18 cellular contexts compared by ENCODE assay signal in genomic region chr16:57969451-57970123, GRCh38. TPM values are rescaled to one million over a fixed set of nuclear protein-coding genes. Genes with fewer than 3 reads are reported as not detected.
DNase-seq lines count a peak whose midpoint lies in the region; ATAC-seq, FAIRE-seq and TF ChIP-seq lines count a peak whose summit lies in the region.
"Had no signal": no experiment of that assay in that cellular context is flagged by ENCODE, and none has a peak within 500 bp of the region (broad histone marks: within the 10 kb centered on the region; RNA-seq: fewer than 3 reads in every experiment).

No MANE protein-coding gene starts in this region.

- H3K36me3 ChIP-seq in kidney (ENCODE audit: control insufficient read depth in 1 of 2, insufficient read depth in 2 of 2, low read length in 2 of 2) (no peaks in the 10 kb centered on the region), neuronal stem cell (replicated peaks in 1 of 2; ENCODE audit: control insufficient read depth in 2 of 2, insufficient read depth in 2 of 2, low read length in 2 of 2) (no peaks in the 10 kb centered on the region)
- H3K36me3 ChIP-seq: BLaER1 had no signal

- no peak overlapping the region for H3K4me3 ChIP-seq in right cardiac atrium (ENCODE audit: low read length)
- H3K4me3 ChIP-seq in kidney (ENCODE audit: low read length in 2 of 2), result no peak overlapping the region
- no peak overlapping the region for H3K4me3 ChIP-seq in neuronal stem cell (ENCODE audit: low read length in 2 of 2)
- H3K4me3 ChIP-seq: BLaER1 had no signal

- H3K4me2 ChIP-seq in neuronal stem cell (ENCODE audit: insufficient read depth, low read length, poor library complexity, severe bottlenecking), result no peak overlapping the region
- H3K4me2 ChIP-seq: BLaER1 had no signal

- H3K79me1 ChIP-seq in neuronal stem cell (ENCODE audit: low read depth, low read length), result no peaks in the 10 kb centered on the region

- H3K9ac ChIP-seq in kidney (ENCODE audit: low read length in 2 of 2), result no peak overlapping the region
- no peak overlapping the region for H3K9ac ChIP-seq in neuronal stem cell (ENCODE audit: low read depth, low read length, poor library complexity)
- H3K9ac ChIP-seq: BLaER1 had no signal

- peak overlapping the region; percentile 96 for H4K91ac ChIP-seq in neuronal stem cell (ENCODE audit: low read depth, low read length, poor library complexity)

- H3K18ac ChIP-seq in neuronal stem cell (ENCODE audit: low read length), result peak overlapping the region; percentile 87

- intact Hi-C loops in Right ventricle myocardium inferior (cut with DNase I) (no loop called here), right cardiac atrium (cut with DNase I) (no loop called here), kidney (cut with DNase I) (no loop called here)

- H2BK12ac ChIP-seq in neuronal stem cell (ENCODE audit: low read length), result no peak overlapping the region

- H4K8ac ChIP-seq in neuronal stem cell (ENCODE audit: low read depth, low read length), result no peak overlapping the region

- no peak overlapping the region for H3K23ac ChIP-seq in neuronal stem cell (ENCODE audit: low read depth, low read length, poor library complexity)

- TF ChIP-seq CTCF in kidney (IDR thresholded peaks at IDR 0.05; ENCODE audit: borderline replicate concordance, extremely low read depth, insufficient read depth), result no peak

- H3K27me3 ChIP-seq in right cardiac atrium (ENCODE audit: control insufficient read depth, insufficient read depth), result no peaks in the 10 kb centered on the region
- peaks cover 0 to 20% (median 0%) of the 10 kb centered on the region in 3 experiments for H3K27me3 ChIP-seq in neuronal stem cell (ENCODE audit: control insufficient read depth in 3 of 3, insufficient read depth in 3 of 3, low read depth in 1 of 3, low read length in 3 of 3)
- H3K27me3 ChIP-seq: BLaER1 had no signal

- H3K9me3 ChIP-seq in right cardiac atrium (ENCODE audit: control insufficient read depth, low read length) (no peaks in the 10 kb centered on the region), kidney (ENCODE audit: control insufficient read depth in 1 of 2, low read length in 2 of 2) (no peaks in the 10 kb centered on the region), neuronal stem cell (replicated peaks in 1 of 2; ENCODE audit: control insufficient read depth in 2 of 2, insufficient read depth in 1 of 2, low read depth in 1 of 2, low read length in 2 of 2) (no peaks in the 10 kb centered on the region)
- H3K9me3 ChIP-seq: BLaER1 had no signal

- no peak for FAIRE-seq in kidney (lab: Jason Lieb, UNC)
- FAIRE-seq: H1 had no signal

- H2AFZ ChIP-seq in neuronal stem cell (ENCODE audit: low read length), result no peak overlapping the region

- no peak overlapping the region for H2BK5ac ChIP-seq in neuronal stem cell (ENCODE audit: low read length)

- no peak overlapping the region for H3K14ac ChIP-seq in neuronal stem cell (ENCODE audit: low read length)

- ATAC-seq in Right ventricle myocardium inferior, result no peak
- no peak for ATAC-seq in right cardiac atrium
- ATAC-seq in HG02763 (IDR thresholded peaks at IDR 0.05; ENCODE audit: unreplicated experiment), result no peak
- ATAC-seq in HG02588 (IDR thresholded peaks at IDR 0.05; ENCODE audit: unreplicated experiment), result no peak

- DNase-seq in Right ventricle myocardium inferior (ENCODE audit: missing footprints) (peak; percentile 42), right cardiac atrium (no peak), kidney (peak; percentile 38), neuronal stem cell (ENCODE audit: low spot score) (no peak), amniotic stem cell (lab: John Stamatoyannopoulos, UW) (no peak)
- DNase-seq: CD4-positive, alpha-beta memory T cell; DMS153; DMS79; GF-D8; H9 had no signal

- H3K4ac ChIP-seq in neuronal stem cell (ENCODE audit: low read length), result no peak overlapping the region

- H2AK5ac ChIP-seq in neuronal stem cell (ENCODE audit: low read depth, low read length), result peak overlapping the region; percentile 41

- whole genome bisulfite sequencing in right cardiac atrium, result 76% methylated on average over 10 of the region's 10 CpGs
- WGBS in neuronal stem cell (ENCODE audit: extremely low coverage in 2 of 2, insufficient read length in 2 of 2, insufficient replicate concordance in 1 of 2), 2 donors, result no CpG with 5 or more reads among the region's 10 CpGs

- peak overlapping the region; percentile 14 for H2BK15ac ChIP-seq in neuronal stem cell (ENCODE audit: low read length)

- no peaks in the 10 kb centered on the region for H3K4me1 ChIP-seq in right cardiac atrium (ENCODE audit: control insufficient read depth, insufficient read depth, low read length)
- H3K4me1 ChIP-seq in kidney (ENCODE audit: control insufficient read depth in 1 of 2, insufficient read depth in 1 of 2, low read depth in 1 of 2, low read length in 2 of 2), result no peaks in the 10 kb centered on the region
- H3K4me1 ChIP-seq in neuronal stem cell (ENCODE audit: control insufficient read depth in 2 of 2, insufficient read depth in 1 of 2, low read depth in 1 of 2, low read length in 2 of 2), result peaks cover 0 to 10% of the 10 kb centered on the region in 2 donors

- no peak overlapping the region for H3K27ac ChIP-seq in right cardiac atrium (ENCODE audit: low read length)
- no peak overlapping the region for H3K27ac ChIP-seq in kidney (ENCODE audit: low read depth in 2 of 2, low read length in 2 of 2)
- H3K27ac ChIP-seq in neuronal stem cell (replicated peaks; ENCODE audit: low read length), result no peak overlapping the region
- H3K27ac ChIP-seq: 22Rv1, BLaER1 had no signal

- no peak overlapping the region for H2BK120ac ChIP-seq in neuronal stem cell (ENCODE audit: low read depth, low read length)

RNA-seq across cellular contexts. Expression of gene CNGB1, which starts 1.3 kb away (rescaled TPM):
- total RNA-seq in Right ventricle myocardium inferior (not detected), right cardiac atrium (not detected), kidney (not detected)
- polyA plus RNA-seq in right cardiac atrium (not detected), kidney (ENCODE audit: insufficient read depth, low read depth, low replicate concordance) (not detected)
- 0.14 TPM for polyA plus RNA-seq in neuronal stem cell (2013, experiment 1 of 2)
- polyA plus RNA-seq in neuronal stem cell (2013, experiment 2 of 2), result 0.14 TPM
- total RNA-seq: A673; CD4-positive, alpha-beta memory T cell; H1; H9 had no signal
- polyA plus RNA-seq: AG04450; CD14-positive monocyte; CD4-positive, alpha-beta memory T cell; H1 had no signal

RNA-seq across cellular contexts. Expression of gene ZNF319, which starts 30.9 kb away (rescaled TPM):
- 7.0 TPM for total RNA-seq in Right ventricle myocardium inferior
- total RNA-seq in right cardiac atrium, result 1 to 10 TPM; 5.5 to 9.2 (median 7.9) TPM
- polyA plus RNA-seq in right cardiac atrium, result 6.3 TPM
- 10.9 TPM for total RNA-seq in kidney
- 2.9 TPM for polyA plus RNA-seq in kidney (ENCODE audit: insufficient read depth, low read depth, low replicate concordance)
- polyA plus RNA-seq in neuronal stem cell (2013, experiment 1 of 2), result 7.0 TPM
- polyA plus RNA-seq in neuronal stem cell (2013, experiment 2 of 2), result 8.3 TPM

RNA-seq across cellular contexts. Expression of gene USB1, which starts 31.6 kb away (rescaled TPM):
- total RNA-seq in Right ventricle myocardium inferior (36.2 TPM), right cardiac atrium (10 to 100 TPM; 24.5 to 35.3 (median 29.3) TPM), kidney (32.8 TPM)
- polyA plus RNA-seq in right cardiac atrium (25.9 TPM), kidney (ENCODE audit: insufficient read depth, low read depth, low replicate concordance) (18.3 TPM)
- polyA plus RNA-seq in neuronal stem cell (2013, experiment 1 of 2), result 40.5 TPM
- 39.6 TPM for polyA plus RNA-seq in neuronal stem cell (2013, experiment 2 of 2)

RNA-seq across cellular contexts. Expression of gene MMP15, which starts 56.0 kb away (rescaled TPM):
- total RNA-seq in Right ventricle myocardium inferior (70.3 TPM), right cardiac atrium (10 to 100 TPM; 51.2 to 72.6 (median 64.8) TPM), kidney (31.4 TPM)
- polyA plus RNA-seq in right cardiac atrium (41.2 TPM), kidney (ENCODE audit: insufficient read depth, low read depth, low replicate concordance) (19.1 TPM)
- 10.1 TPM for polyA plus RNA-seq in neuronal stem cell (2013, experiment 1 of 2)
- 10.1 TPM for polyA plus RNA-seq in neuronal stem cell (2013, experiment 2 of 2)
- polyA plus RNA-seq: CD14-positive monocyte had no signal

Comparison
In these comparisons a context has a peak if more than half of its experiments do, and no peak if none do; other contexts are left out.
1. DNase-seq: peak in Right ventricle myocardium inferior (single experiment) and kidney (single experiment); none in right cardiac atrium (0 of 3), neuronal stem cell (single experiment) and amniotic stem cell (single experiment).